9 cellular contexts compared by ENCODE assay signal in genomic region chrX:153885968-153886903, GRCh38. TPM values are rescaled to one million over a fixed set of nuclear protein-coding genes. Genes with fewer than 3 reads are reported as not detected.
DNase-seq lines count a peak whose midpoint lies in the region; ATAC-seq lines count a peak whose summit lies in the region.
"Had no signal": no experiment of that assay in that cellular context is flagged by ENCODE, and none has a peak within 500 bp of the region (broad histone marks: within the 10 kb centered on the region; RNA-seq: fewer than 3 reads in every experiment).

L1CAM (minus strand) TSS chrX:153886173; CDS start chrX:153875836, 10,337 bp downstream.

- H3K4me1 Mint-ChIP-seq in activated naive CD8-positive, alpha-beta T cell treated with anti-CD3 and anti-CD28 coated beads for 36 hours: peaks cover 2% of the 10 kb centered on the region
- H3K4me1 Mint-ChIP-seq in activated naive CD8-positive, alpha-beta T cell treated with anti-CD3 and anti-CD28 coated beads, Interleukin-2, amount 50 U/mL, for 24 hours: no peaks in the 10 kb centered on the region
- peaks cover 6% of the 10 kb centered on the region for H3K4me1 Mint-ChIP-seq in activated CD4-positive, alpha-beta T cell treated with anti-CD3 and anti-CD28 coated beads, Interleukin-2, amount 10 ng/mL, durations not matched to agents 7 days and 5 days

- POLR2A ChIA-PET in activated CD4-positive, alpha-beta T cell treated with anti-CD3 and anti-CD28 coated beads, Interleukin-2, amount 10 ng/mL, durations not matched to agents 7 days and 5 days (lab: Charles Lee): no interaction called here

- peaks cover 31% of the 10 kb centered on the region for H3K27me3 Mint-ChIP-seq in activated naive CD8-positive, alpha-beta T cell treated with anti-CD3 and anti-CD28 coated beads for 36 hours
- H3K27me3 Mint-ChIP-seq in activated naive CD8-positive, alpha-beta T cell treated with anti-CD3 and anti-CD28 coated beads, Interleukin-2, amount 50 U/mL, for 24 hours: peaks cover 27% of the 10 kb centered on the region
- H3K27me3 Mint-ChIP-seq in activated CD4-positive, alpha-beta T cell treated with anti-CD3 and anti-CD28 coated beads, Interleukin-2, amount 10 ng/mL, durations not matched to agents 7 days and 5 days: peaks cover 27% of the 10 kb centered on the region

- no peaks in the 10 kb centered on the region for H3K9me3 Mint-ChIP-seq in activated naive CD8-positive, alpha-beta T cell treated with anti-CD3 and anti-CD28 coated beads for 36 hours
- no peaks in the 10 kb centered on the region for H3K9me3 Mint-ChIP-seq in activated naive CD8-positive, alpha-beta T cell treated with anti-CD3 and anti-CD28 coated beads, Interleukin-2, amount 50 U/mL, for 24 hours
- no peaks in the 10 kb centered on the region for H3K9me3 Mint-ChIP-seq in activated CD4-positive, alpha-beta T cell treated with anti-CD3 and anti-CD28 coated beads, Interleukin-2, amount 10 ng/mL, durations not matched to agents 7 days and 5 days

- H3K4me1 ChIP-seq in iPS DF 6.9 (ENCODE audit: control insufficient read depth, insufficient read depth, low read length) (peaks cover 5% of the 10 kb centered on the region), thymus (ENCODE audit: control insufficient read depth, insufficient read depth, low read length) (no peaks in the 10 kb centered on the region)

- DNase-seq in activated naive CD8-positive, alpha-beta T cell treated with anti-CD3 and anti-CD28 coated beads for 36 hours: no peak
- DNase-seq in activated naive CD8-positive, alpha-beta T cell treated with anti-CD3 and anti-CD28 coated beads, Interleukin-2, amount 50 U/mL, for 24 hours: no peak
- DNase-seq in activated CD4-positive, alpha-beta T cell treated with anti-CD3 and anti-CD28 coated beads, Interleukin-2, amount 10 ng/mL, durations not matched to agents 7 days and 5 days: no peak
- no peak for DNase-seq in iPS DF 6.9 (ENCODE audit: low read depth, low spot score)
- no peak for DNase-seq in NCI-H524 (lab: John Stamatoyannopoulos, UW)
- DNase-seq: cortex of kidney had no signal

- no peak for ATAC-seq in activated naive CD8-positive, alpha-beta T cell treated with anti-CD3 and anti-CD28 coated beads, Interleukin-2, amount 50 U/mL, for 24 hours
- ATAC-seq in HG03354 (IDR thresholded peaks at IDR 0.05; ENCODE audit: poor library complexity, severe bottlenecking, unreplicated experiment): no peak
- ATAC-seq in GM19467 (IDR thresholded peaks at IDR 0.05; ENCODE audit: unreplicated experiment): no peak

- H3K27ac ChIP-seq in iPS DF 6.9 (ENCODE audit: low read length) (no peak within 1 kb of the TSS), thymus (ENCODE audit: low read depth) (no peak within 1 kb of the TSS)

- no peaks in the 10 kb centered on the region for H3K36me3 Mint-ChIP-seq in activated naive CD8-positive, alpha-beta T cell treated with anti-CD3 and anti-CD28 coated beads for 36 hours
- no peaks in the 10 kb centered on the region for H3K36me3 Mint-ChIP-seq in activated naive CD8-positive, alpha-beta T cell treated with anti-CD3 and anti-CD28 coated beads, Interleukin-2, amount 50 U/mL, for 24 hours (ENCODE audit: low read depth)
- H3K36me3 Mint-ChIP-seq in activated CD4-positive, alpha-beta T cell treated with anti-CD3 and anti-CD28 coated beads, Interleukin-2, amount 10 ng/mL, durations not matched to agents 7 days and 5 days (ENCODE audit: low read depth): no peaks in the 10 kb centered on the region

- no peaks in the 10 kb centered on the region for H3K27me3 ChIP-seq in iPS DF 6.9 (ENCODE audit: control insufficient read depth, insufficient read depth, low read length)
- peaks cover 20% of the 10 kb centered on the region for H3K27me3 ChIP-seq in thymus (ENCODE audit: control insufficient read depth, insufficient read depth)

- CTCF ChIA-PET in activated CD4-positive, alpha-beta T cell treated with anti-CD3 and anti-CD28 coated beads, Interleukin-2, amount 10 ng/mL, durations not matched to agents 7 days and 5 days (lab: Charles Lee): no interaction called here

- H3K27ac Mint-ChIP-seq in activated naive CD8-positive, alpha-beta T cell treated with anti-CD3 and anti-CD28 coated beads for 36 hours: no peak within 1 kb of the TSS
- H3K27ac Mint-ChIP-seq in activated naive CD8-positive, alpha-beta T cell treated with anti-CD3 and anti-CD28 coated beads, Interleukin-2, amount 50 U/mL, for 24 hours: no peak within 1 kb of the TSS
- no peak within 1 kb of the TSS for H3K27ac Mint-ChIP-seq in activated CD4-positive, alpha-beta T cell treated with anti-CD3 and anti-CD28 coated beads, Interleukin-2, amount 10 ng/mL, durations not matched to agents 7 days and 5 days

- H3K4me3 Mint-ChIP-seq in activated naive CD8-positive, alpha-beta T cell treated with anti-CD3 and anti-CD28 coated beads for 36 hours: peak within 1 kb of the TSS; percentile 37
- no peak within 1 kb of the TSS for H3K4me3 Mint-ChIP-seq in activated naive CD8-positive, alpha-beta T cell treated with anti-CD3 and anti-CD28 coated beads, Interleukin-2, amount 50 U/mL, for 24 hours
- peak within 1 kb of the TSS; percentile 34 for H3K4me3 Mint-ChIP-seq in activated CD4-positive, alpha-beta T cell treated with anti-CD3 and anti-CD28 coated beads, Interleukin-2, amount 10 ng/mL, durations not matched to agents 7 days and 5 days

- H3K9me3 ChIP-seq in iPS DF 6.9 (ENCODE audit: control insufficient read depth, insufficient read depth, low read length) (no peaks in the 10 kb centered on the region), thymus (ENCODE audit: control insufficient read depth) (no peaks in the 10 kb centered on the region)

- WGBS in iPS DF 6.9 (ENCODE audit: insufficient coverage, insufficient read length): no CpG with 5 or more reads among the region's 94 CpGs
- 5% methylated on average over 77 of the region's 94 CpGs for WGBS in thymus

- H3K4me3 ChIP-seq in iPS DF 6.9 (ENCODE audit: low read length) (peak within 1 kb of the TSS; percentile 55; the same call in 1 of the 2 replicates), thymus (ENCODE audit: low read length) (peak within 1 kb of the TSS; percentile 15)

- H3K36me3 ChIP-seq in iPS DF 6.9 (ENCODE audit: control insufficient read depth, insufficient read depth, low read length) (no peaks in the 10 kb centered on the region), thymus (ENCODE audit: control insufficient read depth, insufficient read depth) (no peaks in the 10 kb centered on the region)

RNA-seq across cellular contexts. Expression of gene L1CAM, which starts in this region (rescaled TPM):
- total RNA-seq in activated naive CD8-positive, alpha-beta T cell treated with anti-CD3 and anti-CD28 coated beads for 36 hours: under 1 TPM; 0.16 to 0.29 TPM
- 1 to 10 TPM; 1.9 to 2.1 TPM for total RNA-seq in activated CD4-positive, alpha-beta T cell treated with anti-CD3 and anti-CD28 coated beads, Interleukin-2, amount 10 ng/mL, durations not matched to agents 7 days and 5 days
- 0.64 TPM for polyA plus RNA-seq in thymus
